Comparison of ENCODE assay signal across 27 cellular contexts in the genomic region with DNA sequence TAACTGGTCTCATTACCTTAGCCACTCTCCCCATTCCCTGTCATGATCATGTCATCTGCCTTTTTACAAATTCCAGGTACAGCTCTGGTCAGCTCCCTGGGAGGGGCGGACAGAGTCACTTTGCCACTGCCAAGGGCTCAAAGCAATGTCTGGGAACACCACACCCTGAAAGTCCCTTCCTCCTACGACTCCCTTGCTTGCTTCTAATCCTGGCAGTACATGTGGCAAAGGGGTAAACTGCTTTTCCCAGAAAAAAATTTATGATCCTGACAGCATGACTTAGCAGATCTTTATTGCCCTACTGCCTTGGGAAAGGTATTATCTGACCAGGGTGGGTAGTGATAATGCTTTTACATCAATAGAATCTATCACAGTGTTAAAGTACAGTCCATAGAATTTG.
"Had no signal": no experiment of that assay in that cellular context is flagged by ENCODE, and none has a peak within 500 bp of the region (broad histone marks: within the 10 kb centered on the region; RNA-seq: fewer than 3 reads in every experiment).

No MANE protein-coding gene starts in this region.

- DNase-seq: activated CD4-positive, alpha-beta memory T cell treated with anti-CD3 and anti-CD28 coated beads, Interleukin-2, amount 10 ng/mL, durations not matched to agents 7 days and 5 days; activated CD4-positive, alpha-beta T cell treated with anti-CD3 and anti-CD28 coated beads, Interleukin-2, amount 10 ng/mL, durations not matched to agents 24 days and 14 days; activated CD4-positive, CD25-positive, alpha-beta regulatory T cell treated with anti-CD3 and anti-CD28 coated beads, Interleukin-2, amount 50 U/mL, for 72 hours; activated CD8-positive, alpha-beta memory T cell treated with anti-CD3 and anti-CD28 coated beads, Interleukin-2, amount 50 U/mL, for 48 hours; activated gamma-delta T cell; activated naive CD4-positive, alpha-beta T cell treated with anti-CD3 and anti-CD28 coated beads, Interleukin-2, amount 10 ng/mL, durations not matched to agents 7 days and 5 days; activated naive CD8-positive, alpha-beta T cell treated with anti-CD3 and anti-CD28 coated beads, Interleukin-2, amount 10 ng/mL, durations not matched to agents 7 days and 5 days; activated T-cell treated with anti-CD3 and anti-CD28 coated beads, Interleukin-2, amount 50 U/mL, for 24 hours; cerebellar nuclear complex; dorsolateral prefrontal cortex; effector memory CD4-positive, alpha-beta T cell; left cardiac atrium; lower lobe of right lung; mesenchymal stem cell; ovary; sigmoid colon; stimulated activated CD4-positive, alpha-beta T cell treated with anti-CD3 and anti-CD28 coated beads, Interleukin-4, amount 100 ng/mL, for 1 hour; stimulated activated naive CD8-positive, alpha-beta T cell treated with anti-CD3 and anti-CD28 coated beads, Interleukin-15, Interleukin-2, amounts not matched to agents 100 U/mL and 50 U/mL, for 24 hours; T-helper 17 cell; T1000; testis; upper lobe of right lung had no signal

- H3K36me3 ChIP-seq: ascending aorta, cardiac muscle cell, lower lobe of right lung, ovary, prostate gland, sigmoid colon, upper lobe of right lung had no signal

- H3K27ac ChIP-seq: ascending aorta, cardiac muscle cell, coronary artery, dorsolateral prefrontal cortex, lower lobe of right lung, ovary, prostate gland, sigmoid colon, testis, upper lobe of right lung had no signal

- H3K4me3 ChIP-seq: ascending aorta, cardiac muscle cell, coronary artery, dorsolateral prefrontal cortex, lower lobe of right lung, ovary, prostate gland, sigmoid colon, testis, upper lobe of right lung had no signal

- H3K4me1 ChIP-seq: lower lobe of right lung, prostate gland, testis, upper lobe of right lung had no signal

- H3K27me3 ChIP-seq: ascending aorta, cardiac muscle cell, ovary, sigmoid colon, testis, upper lobe of right lung had no signal

- H3K9me3 ChIP-seq: ascending aorta, lower lobe of right lung, ovary, prostate gland, sigmoid colon, testis, upper lobe of right lung had no signal

- ATAC-seq: left cardiac atrium; lower lobe of right lung; natural killer cell treated with Interleukin-12 subunit alpha and Interleukin-12 subunit beta and Interleukin-15 and Interleukin-18, amount 100 ng/mL, for 72 hours; stimulated activated naive CD8-positive, alpha-beta T cell treated with anti-CD3 and anti-CD28 coated beads, Interleukin-15, Interleukin-2, amounts not matched to agents 100 U/mL and 50 U/mL, for 24 hours; T-helper 17 cell; upper lobe of right lung had no signal
